9 cellular contexts compared by ENCODE assay signal in the genomic region with DNA sequence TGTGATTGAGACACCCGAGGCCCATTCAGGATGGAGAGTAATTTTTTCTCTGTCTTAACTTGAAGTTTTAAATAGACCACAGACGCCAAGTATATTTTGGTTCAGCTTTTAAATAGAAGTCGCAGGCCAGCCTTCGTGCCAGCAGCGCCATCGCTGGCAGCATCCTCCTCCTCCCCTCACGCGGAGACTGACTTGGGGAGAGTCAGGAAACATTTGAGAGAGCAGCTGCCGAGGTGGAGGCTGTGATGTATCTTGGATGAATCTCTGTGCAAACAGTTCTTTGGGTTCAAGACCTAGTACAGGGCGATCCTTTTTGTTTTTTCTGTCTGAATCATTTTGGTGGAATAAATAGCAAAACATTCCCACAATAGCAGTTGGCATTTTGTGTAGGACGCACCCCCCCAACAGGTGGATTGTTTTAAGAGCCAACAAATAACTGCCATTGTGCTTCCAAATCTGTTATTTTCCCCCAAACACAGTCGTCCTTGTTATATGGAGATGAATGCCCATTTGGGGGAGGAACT. TPM values are rescaled to one million over a fixed set of nuclear protein-coding genes. Genes with fewer than 3 reads are reported as not detected.
A peak's percentile ranks its signal among the peaks of the same experiment; 100 is the strongest.
DNase-seq lines count a peak whose midpoint lies in the region; ATAC-seq, FAIRE-seq and TF ChIP-seq lines count a peak whose summit lies in the region.
"Had no signal": no experiment of that assay in that cellular context is flagged by ENCODE, and none has a peak within 500 bp of the region (broad histone marks: within the 10 kb centered on the region; RNA-seq: fewer than 3 reads in every experiment).

No MANE protein-coding gene starts in this region.

- no peaks in the 10 kb centered on the region for H3K79me2 ChIP-seq in endothelial cell of umbilical vein (ENCODE audit: control insufficient read depth, insufficient read depth, low read length)

- peaks cover 4% of the 10 kb centered on the region for H3K36me3 Mint-ChIP-seq in activated CD8-positive, alpha-beta memory T cell treated with anti-CD3 and anti-CD28 coated beads, Interleukin-2, amount 10 ng/mL, durations not matched to agents 7 days and 5 days
- H3K36me3 Mint-ChIP-seq in stimulated activated naive CD8-positive, alpha-beta T cell treated with anti-CD3 and anti-CD28 coated beads, Interleukin-15, Interleukin-2, amounts not matched to agents 100 ng/mL and 50 ng/mL, for 24 hours (ENCODE audit: low read depth), result no peaks in the 10 kb centered on the region

- peak; percentile 53 for DNase-seq in NCI-H1105 treated with DMSO at 0.1 percent for 48 hours (lab: John Stamatoyannopoulos, UW)
- DNase-seq in NCI-H1105 (lab: John Stamatoyannopoulos, UW), result no peak
- peak; percentile 51 for DNase-seq in NCI-H146 treated with DMSO at 0.1 percent for 48 hours (lab: John Stamatoyannopoulos, UW; ENCODE audit: unreplicated experiment)
- DNase-seq in activated CD8-positive, alpha-beta memory T cell treated with anti-CD3 and anti-CD28 coated beads, Interleukin-2, amount 10 ng/mL, durations not matched to agents 7 days and 5 days, result peak; percentile 61
- no peak for DNase-seq in endothelial cell of umbilical vein (ENCODE audit: low read depth, low spot score)
- DNase-seq in middle frontal gyrus (ENCODE audit: extremely low spot score, low spot score), result peak; percentile 70
- no peak for DNase-seq in T1000 (lab: John Stamatoyannopoulos, UW)

- H3K9ac ChIP-seq in endothelial cell of umbilical vein (replicated peaks; ENCODE audit: extremely low read depth, insufficient read depth, low read length), result peak overlapping the region; percentile 43

- peak; percentile 62 for FAIRE-seq in endothelial cell of umbilical vein (lab: Jason Lieb, UNC)
- FAIRE-seq: islet of Langerhans had no signal

- H3K36me3 ChIP-seq in endothelial cell of umbilical vein (ENCODE audit: control insufficient read depth in 2 of 2, extremely low read depth in 1 of 2, insufficient read depth in 2 of 2, low read length in 2 of 2), result no peaks in the 10 kb centered on the region

- H2AFZ ChIP-seq in endothelial cell of umbilical vein (ENCODE audit: low read depth, low read length), result peak overlapping the region; percentile 79

- H4K20me1 ChIP-seq in endothelial cell of umbilical vein (replicated peaks; ENCODE audit: control insufficient read depth, extremely low read depth, insufficient read depth, low read length), result no peaks in the 10 kb centered on the region

- no peaks in the 10 kb centered on the region for H3K27me3 Mint-ChIP-seq in activated CD8-positive, alpha-beta memory T cell treated with anti-CD3 and anti-CD28 coated beads, Interleukin-2, amount 10 ng/mL, durations not matched to agents 7 days and 5 days
- H3K27me3 Mint-ChIP-seq in stimulated activated naive CD8-positive, alpha-beta T cell treated with anti-CD3 and anti-CD28 coated beads, Interleukin-15, Interleukin-2, amounts not matched to agents 100 ng/mL and 50 ng/mL, for 24 hours, result no peaks in the 10 kb centered on the region

- peak overlapping the region; percentile 96 for H3K27ac Mint-ChIP-seq in activated CD8-positive, alpha-beta memory T cell treated with anti-CD3 and anti-CD28 coated beads, Interleukin-2, amount 10 ng/mL, durations not matched to agents 7 days and 5 days
- H3K27ac Mint-ChIP-seq in stimulated activated naive CD8-positive, alpha-beta T cell treated with anti-CD3 and anti-CD28 coated beads, Interleukin-15, Interleukin-2, amounts not matched to agents 100 ng/mL and 50 ng/mL, for 24 hours, result peak overlapping the region; percentile 93

- TF ChIP-seq CTCF in endothelial cell of umbilical vein (IDR thresholded peaks at IDR 0.05; ENCODE audit: extremely low read depth in 1 of 2, insufficient read depth in 1 of 2, low read depth in 1 of 2, low read length in 2 of 2), result no peak

- intact Hi-C loops in endothelial cell of umbilical vein (cut with micrococcal nuclease), result loop anchor here (1.0 to 10.0 kb wide), 3 partner anchors 66 to 519 kb away; no protein-coding TSS in a partner anchor

- H3K9me1 ChIP-seq in endothelial cell of umbilical vein (replicated peaks; ENCODE audit: control insufficient read depth, extremely low read depth, insufficient read depth, low read length), result no peaks in the 10 kb centered on the region

- peaks cover 0 to 2% of the 10 kb centered on the region in 2 experiments for H3K27me3 ChIP-seq in endothelial cell of umbilical vein (ENCODE audit: control insufficient read depth in 2 of 2, insufficient read depth in 2 of 2, low read length in 2 of 2)

- CTCF ChIA-PET in activated CD8-positive, alpha-beta memory T cell treated with anti-CD3 and anti-CD28 coated beads, Interleukin-2, amount 10 ng/mL, durations not matched to agents 7 days and 5 days (lab: Charles Lee), result interaction anchor here (0.6 to 3.0 kb wide), 9 partner anchors 9 to 519 kb away, joined by 3 to 29 read pairs (median 7); no protein-coding TSS in a partner anchor
- CTCF ChIA-PET in endothelial cell of umbilical vein (lab: Charles Lee), result interaction anchor here (0.7 to 6.8 kb wide), 6 partner anchors 13 to 518 kb away, joined by 3 to 76 read pairs (median 4); no protein-coding TSS in a partner anchor

- no peaks in the 10 kb centered on the region for H3K9me3 Mint-ChIP-seq in activated CD8-positive, alpha-beta memory T cell treated with anti-CD3 and anti-CD28 coated beads, Interleukin-2, amount 10 ng/mL, durations not matched to agents 7 days and 5 days (ENCODE audit: low read depth)
- no peaks in the 10 kb centered on the region for H3K9me3 Mint-ChIP-seq in stimulated activated naive CD8-positive, alpha-beta T cell treated with anti-CD3 and anti-CD28 coated beads, Interleukin-15, Interleukin-2, amounts not matched to agents 100 ng/mL and 50 ng/mL, for 24 hours

- peaks cover 22% of the 10 kb centered on the region for H3K4me1 Mint-ChIP-seq in activated CD8-positive, alpha-beta memory T cell treated with anti-CD3 and anti-CD28 coated beads, Interleukin-2, amount 10 ng/mL, durations not matched to agents 7 days and 5 days
- H3K4me1 Mint-ChIP-seq in stimulated activated naive CD8-positive, alpha-beta T cell treated with anti-CD3 and anti-CD28 coated beads, Interleukin-15, Interleukin-2, amounts not matched to agents 100 ng/mL and 50 ng/mL, for 24 hours (ENCODE audit: low read depth), result peaks cover 24% of the 10 kb centered on the region

- H3K9me3 ChIP-seq in endothelial cell of umbilical vein (replicated peaks; ENCODE audit: control insufficient read depth, insufficient read depth, low read length), result no peaks in the 10 kb centered on the region

- BruUV-seq in endothelial cell of umbilical vein (replicated peaks; lab: Mats Ljungman, UMichigan), result no TSS peak

- H3K4me3 ChIP-seq in endothelial cell of umbilical vein (replicated peaks in 1 of 3; ENCODE audit: insufficient read depth in 1 of 3, low read depth in 1 of 3, low read length in 3 of 3), result peak overlapping the region; percentile 18 to 75 (median 59)

- POLR2A ChIA-PET in endothelial cell of umbilical vein (lab: Charles Lee), result interaction anchor here (0.7 kb wide), 1 partner anchor 82 kb away, joined by 3 read pairs; no protein-coding TSS in a partner anchor

- dilution Hi-C loops in endothelial cell of umbilical vein (cut with MboI; ENCODE audit: extremely low pct_ligation_motif_present, low sequenced_read_pairs), result no loop called here

- ATAC-seq in activated CD8-positive, alpha-beta memory T cell treated with anti-CD3 and anti-CD28 coated beads, Interleukin-2, amount 10 ng/mL, durations not matched to agents 7 days and 5 days, result peak; percentile 14

- H3K4me3 Mint-ChIP-seq in activated CD8-positive, alpha-beta memory T cell treated with anti-CD3 and anti-CD28 coated beads, Interleukin-2, amount 10 ng/mL, durations not matched to agents 7 days and 5 days, result peak overlapping the region; percentile 92
- H3K4me3 Mint-ChIP-seq in stimulated activated naive CD8-positive, alpha-beta T cell treated with anti-CD3 and anti-CD28 coated beads, Interleukin-15, Interleukin-2, amounts not matched to agents 100 ng/mL and 50 ng/mL, for 24 hours, result peak overlapping the region; percentile 98

- H3K4me1 ChIP-seq in endothelial cell of umbilical vein (ENCODE audit: control insufficient read depth, extremely low read depth, insufficient read depth, low read length), result peaks cover 7% of the 10 kb centered on the region

- no peak overlapping the region for H3K27ac ChIP-seq in endothelial cell of umbilical vein (ENCODE audit: insufficient read depth, low read depth, low read length)

- no peak for TF ChIP-seq POLR2A in endothelial cell of umbilical vein (IDR thresholded peaks at IDR 0.05; ENCODE audit: low read depth, low read length)

- peak overlapping the region; percentile 53 for H3K4me2 ChIP-seq in endothelial cell of umbilical vein (ENCODE audit: insufficient read depth, low read length)

TF ChIP-seq in endothelial cell of umbilical vein, 7 proteins besides CTCF, POLR2A, EP300 and RAD21:
- TF ChIP-seq MYC (IDR thresholded peaks at IDR 0.05; ENCODE audit: low read depth, low read length) (no peak), POLR2AphosphoS5 (IDR thresholded peaks at IDR 0.05; ENCODE audit: insufficient read depth, low read depth, low read length) (no peak), EZH2 (IDR thresholded peaks at IDR 0.05; ENCODE audit: borderline replicate concordance, low read depth, low read length, severe bottlenecking) (no peak), GATA2 (IDR thresholded peaks at IDR 0.05; ENCODE audit: insufficient read depth, insufficient read length, low read depth, low read length) (no peak), JUN (IDR thresholded peaks at IDR 0.05; ENCODE audit: borderline replicate concordance, insufficient read depth, insufficient read length, low read depth) (no peak)
TF ChIP-seq in endothelial cell of umbilical vein: peak in this region for 0.

RNA-seq across cellular contexts. Expression of a gene that starts 0.9 kb away (rescaled TPM):
- total RNA-seq in activated CD8-positive, alpha-beta memory T cell treated with anti-CD3 and anti-CD28 coated beads, Interleukin-2, amount 10 ng/mL, durations not matched to agents 7 days and 5 days, result 10 to 100 TPM; 13.6 to 16.9 TPM
- total RNA-seq in endothelial cell of umbilical vein, result 0.91 and 1.1 TPM in 2 replicates
- 0.22 and 0.24 TPM in 2 replicates for polyA plus RNA-seq in endothelial cell of umbilical vein
- polyA plus RNA-seq in endothelial cell of umbilical vein (2011; cell fraction: cytosol; rRNA removed), result 5.7 and 6.5 TPM in 2 replicates
- polyA plus RNA-seq in endothelial cell of umbilical vein (2011; cell fraction: nucleus; rRNA removed), result 1.1 and 3.0 TPM in 2 replicates
- polyA plus RNA-seq in endothelial cell of umbilical vein (2012), result 0.57 and 2.0 TPM in 2 replicates
- 0.45 TPM in 1 of 2 replicates, not detected in the other for polyA minus RNA-seq in endothelial cell of umbilical vein
- polyA minus RNA-seq in endothelial cell of umbilical vein (2011; cell fraction: cytosol; rRNA and poly(A)+ RNA removed), result not detected
- polyA minus RNA-seq in endothelial cell of umbilical vein (2011; cell fraction: nucleus; rRNA and poly(A)+ RNA removed), result 0.53 and 1.1 TPM in 2 replicates

Comparison
In these comparisons a context has a peak if more than half of its experiments do, and no peak if none do; other contexts are left out.
1. DNase-seq: peak in NCI-H1105 treated with DMSO at 0.1 percent for 48 hours (single experiment), NCI-H146 treated with DMSO at 0.1 percent for 48 hours (single experiment), activated CD8-positive, alpha-beta memory T cell treated with anti-CD3 and anti-CD28 coated beads, Interleukin-2, amount 10 ng/mL, durations not matched to agents 7 days and 5 days (single experiment) and middle frontal gyrus (single experiment); none in NCI-H1105 (single experiment), endothelial cell of umbilical vein (single experiment) and T1000 (single experiment).